In the genomic region with DNA sequence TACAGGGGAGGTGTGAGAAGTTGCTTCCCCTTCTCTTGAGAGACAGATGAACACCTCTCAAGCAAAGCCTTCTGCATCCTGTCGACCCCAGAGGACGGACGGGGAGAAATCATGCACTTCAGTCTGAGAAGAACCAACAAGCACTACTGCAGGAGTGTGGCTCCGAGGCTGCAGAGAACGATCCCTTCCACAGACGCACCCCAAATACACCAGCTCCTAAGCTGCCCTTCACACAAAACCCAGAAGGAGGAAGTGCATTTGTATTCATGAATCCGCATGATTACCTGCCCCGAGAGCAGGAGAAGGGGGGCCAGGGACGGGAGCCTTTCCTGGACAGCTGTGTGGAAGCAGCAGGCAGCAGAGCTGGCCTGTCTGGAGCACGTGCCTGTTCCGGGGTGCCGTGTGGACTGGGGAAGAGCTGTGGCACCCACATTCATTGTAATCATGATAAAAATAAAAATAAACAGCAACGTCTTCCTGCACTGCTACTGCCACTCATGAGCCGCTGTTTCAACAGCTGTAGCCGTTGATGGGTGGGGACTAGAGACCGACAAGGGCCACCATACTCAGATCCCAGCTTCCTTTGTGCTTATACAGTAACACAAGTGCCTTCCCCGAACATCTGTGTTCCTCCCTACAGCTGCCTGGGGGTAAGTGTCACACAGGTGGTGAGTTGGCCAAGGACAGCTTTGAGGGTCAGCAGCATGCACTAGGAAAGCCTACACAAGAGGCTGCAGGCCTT, we compare ENCODE assay signal across 11 cellular contexts. TPM values are rescaled to one million over a fixed set of nuclear protein-coding genes. Genes with fewer than 3 reads are reported as not detected.
A peak's percentile ranks its signal among the peaks of the same experiment; 100 is the strongest.
DNase-seq lines count a peak whose midpoint lies in the region; ATAC-seq, FAIRE-seq and TF ChIP-seq lines count a peak whose summit lies in the region.
"Had no signal": no experiment of that assay in that cellular context is flagged by ENCODE, and none has a peak within 500 bp of the region (broad histone marks: within the 10 kb centered on the region; RNA-seq: fewer than 3 reads in every experiment).

No MANE protein-coding gene starts in this region.

- H2AK5ac ChIP-seq in mesendoderm (ENCODE audit: low read length), result no peak overlapping the region

- H2BK120ac ChIP-seq in mesendoderm (ENCODE audit: low read depth, low read length), result no peak overlapping the region

- no peaks in the 10 kb centered on the region for H4K20me1 ChIP-seq in smooth muscle cell (ENCODE audit: low read depth)

- H3K9ac ChIP-seq in kidney (ENCODE audit: low read length in 2 of 2), result no peak overlapping the region
- H3K9ac ChIP-seq in smooth muscle cell (ENCODE audit: low read depth), result no peak overlapping the region
- no peak overlapping the region for H3K9ac ChIP-seq in mesendoderm (ENCODE audit: low read length)

- H3K27ac ChIP-seq in cardiac muscle cell, result peak overlapping the region; percentile 30
- H3K27ac ChIP-seq in right atrium auricular region, result no peak overlapping the region
- H3K27ac ChIP-seq in KOPT-K1 (ENCODE audit: low read depth, low read length, poor library complexity, severe bottlenecking), result peak overlapping the region; percentile 75
- no peak overlapping the region for H3K27ac ChIP-seq in kidney (ENCODE audit: low read depth in 2 of 2, low read length in 2 of 2)
- no peak overlapping the region for H3K27ac ChIP-seq in upper lobe of right lung
- H3K27ac ChIP-seq in smooth muscle cell (ENCODE audit: low read depth), result no peak overlapping the region
- no peak overlapping the region for H3K27ac ChIP-seq in mesendoderm (ENCODE audit: low read depth, low read length)

- intact Hi-C loops in kidney (cut with DNase I), result no loop called here
- intact Hi-C loops in upper lobe of right lung (cut with DNase I), result no loop called here

- peak; percentile 44 for ATAC-seq in upper lobe of right lung

- no peak overlapping the region for H3K18ac ChIP-seq in mesendoderm (ENCODE audit: low read length)

- no peak overlapping the region for H3K4me3 ChIP-seq in cardiac muscle cell
- no peak overlapping the region for H3K4me3 ChIP-seq in right atrium auricular region
- H3K4me3 ChIP-seq in kidney (ENCODE audit: low read length in 2 of 2), result no peak overlapping the region
- H3K4me3 ChIP-seq in upper lobe of right lung, result no peak overlapping the region
- no peak overlapping the region for H3K4me3 ChIP-seq in smooth muscle cell
- no peak overlapping the region for H3K4me3 ChIP-seq in mesendoderm (ENCODE audit: low read length)

- H2BK5ac ChIP-seq in mesendoderm (ENCODE audit: low read length), result no peak overlapping the region

- H3K36me3 ChIP-seq in cardiac muscle cell, result peaks cover 18% of the 10 kb centered on the region
- H3K36me3 ChIP-seq in right atrium auricular region, result peaks cover 86% of the 10 kb centered on the region
- H3K36me3 ChIP-seq in KOPT-K1 (ENCODE audit: insufficient read depth, low read length), result no peaks in the 10 kb centered on the region
- H3K36me3 ChIP-seq in kidney (ENCODE audit: control insufficient read depth in 1 of 2, insufficient read depth in 2 of 2, low read length in 2 of 2), result peaks cover 29 to 38% of the 10 kb centered on the region in 2 donors
- H3K36me3 ChIP-seq in upper lobe of right lung, result peaks cover 83% of the 10 kb centered on the region
- no peaks in the 10 kb centered on the region for H3K36me3 ChIP-seq in smooth muscle cell (ENCODE audit: low read depth)
- H3K36me3 ChIP-seq in mesendoderm (ENCODE audit: control insufficient read depth, insufficient read depth, low read length), result no peaks in the 10 kb centered on the region

- H3K23ac ChIP-seq in mesendoderm (ENCODE audit: low read length), result no peak overlapping the region

- no peak overlapping the region for H3K56ac ChIP-seq in mesendoderm (ENCODE audit: low read length)

- no peaks in the 10 kb centered on the region for H3K9me3 ChIP-seq in cardiac muscle cell (ENCODE audit: low read depth)
- no peaks in the 10 kb centered on the region for H3K9me3 ChIP-seq in right atrium auricular region
- peaks cover 12% of the 10 kb centered on the region for H3K9me3 ChIP-seq in KOPT-K1 (ENCODE audit: insufficient read depth, low read length, poor library complexity, severe bottlenecking)
- H3K9me3 ChIP-seq in kidney (ENCODE audit: control insufficient read depth in 1 of 2, low read length in 2 of 2), result no peaks in the 10 kb centered on the region
- no peaks in the 10 kb centered on the region for H3K9me3 ChIP-seq in upper lobe of right lung
- no peaks in the 10 kb centered on the region for H3K9me3 ChIP-seq in smooth muscle cell (replicated peaks; ENCODE audit: low read depth)

- H3K27me3 ChIP-seq in cardiac muscle cell, result no peaks in the 10 kb centered on the region
- H3K27me3 ChIP-seq in right atrium auricular region, result no peaks in the 10 kb centered on the region
- H3K27me3 ChIP-seq in upper lobe of right lung, result no peaks in the 10 kb centered on the region
- H3K27me3 ChIP-seq in smooth muscle cell (ENCODE audit: low read depth), result no peaks in the 10 kb centered on the region
- no peaks in the 10 kb centered on the region for H3K27me3 ChIP-seq in mesendoderm (ENCODE audit: insufficient read depth, low read length, poor library complexity)

- H3K4me1 ChIP-seq in cardiac muscle cell (ENCODE audit: low read depth) (no peaks in the 10 kb centered on the region), right atrium auricular region (no peaks in the 10 kb centered on the region), kidney (ENCODE audit: control insufficient read depth in 1 of 2, insufficient read depth in 1 of 2, low read depth in 1 of 2, low read length in 2 of 2) (peaks cover 0 to 8% of the 10 kb centered on the region in 2 donors), upper lobe of right lung (no peaks in the 10 kb centered on the region), smooth muscle cell (ENCODE audit: low read depth) (no peaks in the 10 kb centered on the region), mesendoderm (ENCODE audit: control insufficient read depth, low read depth, low read length) (no peaks in the 10 kb centered on the region)

- no peak overlapping the region for H3K4ac ChIP-seq in mesendoderm (ENCODE audit: low read depth, low read length)

- no peak overlapping the region for H3K4me2 ChIP-seq in smooth muscle cell
- H3K4me2 ChIP-seq in mesendoderm (ENCODE audit: low read length), result no peak overlapping the region

- 83% methylated on average over 17 of the region's 17 CpGs for WGBS in smooth muscle cell (ENCODE audit: low lambda C conversion rate)
- no CpG with 5 or more reads among the region's 17 CpGs for WGBS in mesendoderm (ENCODE audit: extremely low coverage, insufficient coverage, low lambda C conversion rate)

- no peak for FAIRE-seq in kidney (lab: Jason Lieb, UNC)

- H3F3A ChIP-seq in smooth muscle cell (ENCODE audit: low read depth), result no peaks in the 10 kb centered on the region

- H2BK15ac ChIP-seq in mesendoderm (replicated peaks; ENCODE audit: low read depth), result no peak overlapping the region

- TF ChIP-seq CTCF in cardiac muscle cell (IDR thresholded peaks at IDR 0.05; ENCODE audit: low read depth, low read length), result no peak
- no peak for TF ChIP-seq CTCF in right atrium auricular region (IDR thresholded peaks at IDR 0.05)
- TF ChIP-seq CTCF in kidney (IDR thresholded peaks at IDR 0.05; ENCODE audit: borderline replicate concordance, extremely low read depth, insufficient read depth), result no peak
- no peak for TF ChIP-seq CTCF in upper lobe of right lung (IDR thresholded peaks at IDR 0.05)
- no peak for TF ChIP-seq CTCF in smooth muscle cell (IDR thresholded peaks at IDR 0.05; ENCODE audit: borderline replicate concordance, insufficient read depth, poor library complexity, severe bottlenecking)

- DNase-seq in cardiac muscle cell (ENCODE audit: low read depth in 1 of 2, low spot score in 1 of 2) (no peak), right atrium auricular region (ENCODE audit: low spot score) (no peak), kidney (peak; percentile 87), upper lobe of right lung (no peak), smooth muscle cell (lab: John Stamatoyannopoulos, UW; ENCODE audit: unreplicated experiment) (no peak), HT-29 (ENCODE audit: low spot score) (no peak), mesendoderm (no peak)
- DNase-seq: activated CD8-positive, alpha-beta memory T cell treated with anti-CD3 and anti-CD28 coated beads for 24 hours; anterior cingulate cortex; effector memory CD4-positive, alpha-beta T cell had no signal

- no peak overlapping the region for H2AFZ ChIP-seq in smooth muscle cell (ENCODE audit: low read depth)

- H4K5ac ChIP-seq in mesendoderm (ENCODE audit: low read length), result no peak overlapping the region

- H3K79me1 ChIP-seq in mesendoderm (ENCODE audit: low read length), result no peaks in the 10 kb centered on the region

- H4K8ac ChIP-seq in mesendoderm (ENCODE audit: low read depth, low read length), result no peak overlapping the region

- H3K79me2 ChIP-seq in smooth muscle cell (ENCODE audit: low read depth) (no peaks in the 10 kb centered on the region), mesendoderm (ENCODE audit: control insufficient read depth, insufficient read depth, low read length) (no peaks in the 10 kb centered on the region)

RNA-seq across cellular contexts. Expression of gene ACSL1, which starts 42.9 kb away (rescaled TPM):
- total RNA-seq in cardiac muscle cell, result 66.4 and 69.7 TPM in 2 replicates
- polyA plus RNA-seq in cardiac muscle cell, result 74.8 and 76.6 TPM in 2 replicates
- 100 to 1,000 TPM; 144 to 156 TPM for total RNA-seq in right atrium auricular region
- total RNA-seq in kidney, result 98.1 TPM
- polyA plus RNA-seq in kidney (ENCODE audit: insufficient read depth, low read depth, low replicate concordance), result 322 TPM
- total RNA-seq in upper lobe of right lung, result 287 TPM
- 22.4 and 24.5 TPM in 2 replicates for total RNA-seq in smooth muscle cell
- 12.0 and 13.8 TPM in 2 replicates for polyA plus RNA-seq in smooth muscle cell
- total RNA-seq in HT-29 (2014; rRNA removed; shearing (Covaris generic)), result 29.9 and 36.6 TPM in 2 replicates
- 4.4 TPM for polyA plus RNA-seq in mesendoderm (2013, experiment 1 of 2)
- polyA plus RNA-seq in mesendoderm (2013, experiment 2 of 2), result 4.5 TPM

RNA-seq across cellular contexts. Expression of gene CENPU, which starts 49.0 kb away (rescaled TPM):
- total RNA-seq in cardiac muscle cell (8.7 TPM in 2 replicates), right atrium auricular region (1 to 10 TPM in 1 of 2 donors, under 1 TPM in 1; 0.85 to 1.1 TPM), kidney (2.5 TPM), upper lobe of right lung (1.7 TPM), smooth muscle cell (12.9 and 18.4 TPM in 2 replicates)
- polyA plus RNA-seq in cardiac muscle cell (9.9 and 16.5 TPM in 2 replicates), kidney (ENCODE audit: insufficient read depth, low read depth, low replicate concordance) (2.2 TPM), smooth muscle cell (9.1 and 12.2 TPM in 2 replicates)
- total RNA-seq in HT-29 (2014; rRNA removed; shearing (Covaris generic)), result 15.2 and 15.3 TPM in 2 replicates
- 103 TPM for polyA plus RNA-seq in mesendoderm (2013, experiment 1 of 2)
- 103 TPM for polyA plus RNA-seq in mesendoderm (2013, experiment 2 of 2)

Comparison
In these comparisons a context has a peak if more than half of its experiments do, and no peak if none do; other contexts are left out.
1. H3K27ac ChIP-seq: peak in cardiac muscle cell (single experiment) and KOPT-K1 (single experiment); none in right atrium auricular region (0 of 2), kidney (0 of 2), upper lobe of right lung (single experiment), smooth muscle cell (single experiment) and mesendoderm (single experiment).